8 cellular contexts compared by ENCODE assay signal in genomic region chr2:112646102-112646719, GRCh38. TPM values are rescaled to one million over a fixed set of nuclear protein-coding genes. Genes with fewer than 3 reads are reported as not detected.
A peak's percentile ranks its signal among the peaks of the same experiment; 100 is the strongest.
DNase-seq lines count a peak whose midpoint lies in the region; ATAC-seq and TF ChIP-seq lines count a peak whose summit lies in the region.

No MANE protein-coding gene starts in this region.

- DNase-seq in Calu3 (peak; percentile 49), epithelial cell of proximal tubule (ENCODE audit: low read depth) (no peak), pons (ENCODE audit: low spot score) (no peak), iPS-NIHi7 (ENCODE audit: extremely low spot score) (no peak)
- peak; percentile 67 for DNase-seq in activated CD4-positive, alpha-beta T cell treated with anti-CD3 and anti-CD28 coated beads for 48 hours

- H3K9me3 Mint-ChIP-seq in Calu3 (ENCODE audit: low read depth, unreplicated experiment) (no peaks in the 10 kb centered on the region), IgD-negative memory B cell (no peaks in the 10 kb centered on the region)

- H3K4me1 Mint-ChIP-seq in Calu3 (ENCODE audit: low read depth, unreplicated experiment) (peaks cover 54% of the 10 kb centered on the region), IgD-negative memory B cell (peaks cover 34 to 38% (median 37%) of the 10 kb centered on the region in 3 donors)

- no peaks in the 10 kb centered on the region for H3K27me3 Mint-ChIP-seq in Calu3 (ENCODE audit: unreplicated experiment)
- H3K27me3 Mint-ChIP-seq in IgD-negative memory B cell = no peaks in the 10 kb centered on the region

- H3K9ac ChIP-seq in neural cell (ENCODE audit: low read length) = peak overlapping the region; percentile 91

- peak overlapping the region; percentile 92 for H3K27ac ChIP-seq in neural cell (ENCODE audit: low read length)

- no peaks in the 10 kb centered on the region for H3K9me3 ChIP-seq in neural cell (ENCODE audit: low read length)

- H3K27me3 ChIP-seq in neural cell (ENCODE audit: insufficient read depth, low read depth, low read length) = no peaks in the 10 kb centered on the region

- H3K9me2 ChIP-seq in neural cell (ENCODE audit: insufficient read depth, low read length) = no peaks in the 10 kb centered on the region

- H3K27ac Mint-ChIP-seq in Calu3 (ENCODE audit: unreplicated experiment) (peak overlapping the region; percentile 95), IgD-negative memory B cell (peak overlapping the region; percentile 73 to 93 (median 85))

- TF ChIP-seq CTCF in Calu3 (IDR thresholded peaks at IDR 0.05; ENCODE audit: unreplicated experiment) (no peak), epithelial cell of proximal tubule (conservative IDR thresholded peaks at IDR 0.05; ENCODE audit: low read depth, low read length) (no peak), neural cell (IDR thresholded peaks at IDR 0.05; ENCODE audit: poor library complexity, severe bottlenecking) (no peak)

- H3F3A ChIP-seq in neural cell (ENCODE audit: insufficient read depth, low read length, poor library complexity, severe bottlenecking) = no peaks in the 10 kb centered on the region

- peaks cover 7% of the 10 kb centered on the region for H3K36me3 ChIP-seq in neural cell (ENCODE audit: insufficient read depth, low read length)

- H4K20me1 ChIP-seq in neural cell (ENCODE audit: insufficient read depth) = no peaks in the 10 kb centered on the region

- peaks cover 33% of the 10 kb centered on the region for H3K79me2 ChIP-seq in neural cell (replicated peaks; ENCODE audit: insufficient read depth, low read length)

- peaks cover 78% of the 10 kb centered on the region for H3K36me3 Mint-ChIP-seq in Calu3 (ENCODE audit: insufficient read depth, unreplicated experiment)
- peaks cover 2% of the 10 kb centered on the region for H3K36me3 Mint-ChIP-seq in IgD-negative memory B cell

- no peak overlapping the region for H3K4me2 ChIP-seq in neural cell (ENCODE audit: low read length)

- intact Hi-C loops in Calu3 (cut with micrococcal nuclease; ENCODE audit: unreplicated experiment) = no loop called here

- CTCF ChIA-PET in Calu3 (lab: Charles Lee) = interaction anchor here (0.8 to 3.3 kb wide), 7 partner anchors 19 to 296 kb away, joined by 3 to 22 read pairs (median 8); no protein-coding TSS in a partner anchor

- BruUV-seq in Calu3 (replicated peaks; lab: Mats Ljungman, UMichigan) = no TSS peak

- peak; percentile 9 for TF ChIP-seq RAD21 in neural cell (conservative IDR thresholded peaks at IDR 0.05)

- peak overlapping the region; percentile 88 for H3K4me3 Mint-ChIP-seq in Calu3 (ENCODE audit: low read depth, unreplicated experiment)
- peak overlapping the region; percentile 90 to 97 (median 94) for H3K4me3 Mint-ChIP-seq in IgD-negative memory B cell

- peak overlapping the region; percentile 64 for H3K4me3 ChIP-seq in epithelial cell of proximal tubule (ENCODE audit: low read depth, low read length)
- peak overlapping the region; percentile 93 for H3K4me3 ChIP-seq in neural cell (ENCODE audit: low read length)

- ATAC-seq in GM21390 (IDR thresholded peaks at IDR 0.05; ENCODE audit: unreplicated experiment) = peak; percentile 38

- H2AFZ ChIP-seq in neural cell (ENCODE audit: low read depth, low read length) = peak overlapping the region; percentile 51

- TF ChIP-seq EP300 in neural cell (conservative IDR thresholded peaks at IDR 0.05; ENCODE audit: poor library complexity, severe bottlenecking) = peak; percentile 7

TF ChIP-seq in neural cell, 6 proteins besides CTCF, POLR2A, EP300 and RAD21:
- TF ChIP-seq TAF1 (IDR thresholded peaks at IDR 0.05; ENCODE audit: low read depth) (peak; percentile 22), SMC3 (conservative IDR thresholded peaks at IDR 0.05; ENCODE audit: poor library complexity) (no peak), MXI1 (conservative IDR thresholded peaks at IDR 0.05; ENCODE audit: poor library complexity, severe bottlenecking) (peak; percentile 79)

RNA-seq across cellular contexts. Expression of gene SLC20A1, which starts 0.5 kb away (rescaled TPM):
- 71.7 and 84.5 TPM in 2 replicates for total RNA-seq in Calu3 (2022)
- 19.3 TPM for polyA plus RNA-seq in IgD-negative memory B cell
- total RNA-seq in epithelial cell of proximal tubule = 60.1 and 89.7 TPM in 2 replicates
- 61.4 and 66.3 TPM in 2 replicates for polyA plus RNA-seq in neural cell
- 53.1 and 68.2 TPM in 2 replicates for polyA minus RNA-seq in neural cell

Comparison
In these comparisons a context has a peak if more than half of its experiments do, and no peak if none do; other contexts are left out.
1. DNase-seq: peak in Calu3 (single experiment) and activated CD4-positive, alpha-beta T cell treated with anti-CD3 and anti-CD28 coated beads for 48 hours (single experiment); none in epithelial cell of proximal tubule (single experiment), pons (single experiment) and iPS-NIHi7 (single experiment).